19 cellular contexts compared by ENCODE assay signal in the genomic region with DNA sequence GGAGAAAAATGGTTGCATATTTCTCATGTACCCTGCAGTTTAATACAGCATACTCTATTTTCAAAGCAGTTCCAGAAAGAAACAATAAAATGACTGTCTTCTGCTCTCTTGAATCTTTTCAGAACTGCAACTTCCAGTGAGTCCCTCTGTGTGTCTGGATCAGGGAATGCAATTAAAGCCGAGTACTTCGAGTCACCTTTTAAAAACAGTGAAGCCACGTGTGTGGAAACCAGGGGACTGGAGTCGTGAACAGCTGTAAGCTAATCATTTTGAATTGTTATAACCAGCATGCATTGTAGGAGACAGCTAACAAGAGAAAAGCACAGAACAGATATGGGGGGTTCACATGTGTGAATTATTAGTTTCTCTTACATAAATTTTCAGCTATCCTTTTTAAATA.
"Had no signal": no experiment of that assay in that cellular context is flagged by ENCODE, and none has a peak within 500 bp of the region (broad histone marks: within the 10 kb centered on the region; RNA-seq: fewer than 3 reads in every experiment).

No MANE protein-coding gene starts in this region.

- H3K9me3 ChIP-seq: transverse colon had no signal

- H3K79me2 ChIP-seq: hepatocyte had no signal

- H3K4me1 Mint-ChIP-seq: activated CD8-positive, alpha-beta memory T cell treated with anti-CD3 and anti-CD28 coated beads, Interleukin-2, amount 10 ng/mL, durations not matched to agents 7 days and 5 days; naive thymus-derived CD4-positive, alpha-beta T cell had no signal

- ATAC-seq: activated CD4-positive, CD25-positive, alpha-beta regulatory T cell treated with anti-CD3 and anti-CD28 coated beads, Interleukin-2, amount 50 U/mL, for 24 hours; activated CD8-positive, alpha-beta memory T cell treated with anti-CD3 and anti-CD28 coated beads, Interleukin-2, amount 10 ng/mL, durations not matched to agents 7 days and 5 days; effector memory CD8-positive, alpha-beta T cell; naive thymus-derived CD4-positive, alpha-beta T cell; sciatic nerve had no signal

- H3K36me3 Mint-ChIP-seq: activated CD8-positive, alpha-beta memory T cell treated with anti-CD3 and anti-CD28 coated beads, Interleukin-2, amount 10 ng/mL, durations not matched to agents 7 days and 5 days; activated naive CD8-positive, alpha-beta T cell; brain; naive thymus-derived CD4-positive, alpha-beta T cell had no signal

- H3K9me3 Mint-ChIP-seq: activated T-cell treated with anti-CD3 and anti-CD28 coated beads, Interleukin-2, amount 50 U/mL, for 24 hours; brain; dendritic cell treated with granulocyte-macrophage colony-stimulating factor and Interleukin-4, amounts not matched to agents 40 ng/mL and 50 ng/mL, for 4 days; effector memory CD8-positive, alpha-beta T cell; naive thymus-derived CD4-positive, alpha-beta T cell; T-helper 2 cell treated with Interferon-gamma antibody and Interleukin-4, amounts not matched to agents 5 μg/mL and 100 μg/mL, for 36 hours had no signal

- H3K27ac Mint-ChIP-seq: activated CD8-positive, alpha-beta memory T cell treated with anti-CD3 and anti-CD28 coated beads, Interleukin-2, amount 10 ng/mL, durations not matched to agents 7 days and 5 days; activated naive CD8-positive, alpha-beta T cell; activated T-cell treated with anti-CD3 and anti-CD28 coated beads, Interleukin-2, amount 50 U/mL, for 24 hours; brain; dendritic cell treated with granulocyte-macrophage colony-stimulating factor and Interleukin-4, amounts not matched to agents 40 ng/mL and 50 ng/mL, for 4 days; effector memory CD8-positive, alpha-beta T cell; naive thymus-derived CD4-positive, alpha-beta T cell; T-helper 2 cell treated with Interferon-gamma antibody and Interleukin-4, amounts not matched to agents 5 μg/mL and 100 μg/mL, for 36 hours had no signal

- H3K4me3 Mint-ChIP-seq: activated CD8-positive, alpha-beta memory T cell treated with anti-CD3 and anti-CD28 coated beads, Interleukin-2, amount 10 ng/mL, durations not matched to agents 7 days and 5 days; activated naive CD8-positive, alpha-beta T cell; activated T-cell treated with anti-CD3 and anti-CD28 coated beads, Interleukin-2, amount 50 U/mL, for 24 hours; brain; dendritic cell treated with granulocyte-macrophage colony-stimulating factor and Interleukin-4, amounts not matched to agents 40 ng/mL and 50 ng/mL, for 4 days; effector memory CD8-positive, alpha-beta T cell; naive thymus-derived CD4-positive, alpha-beta T cell; T-helper 2 cell treated with Interferon-gamma antibody and Interleukin-4, amounts not matched to agents 5 μg/mL and 100 μg/mL, for 36 hours had no signal

- H3K27me3 Mint-ChIP-seq: activated naive CD8-positive, alpha-beta T cell; activated T-cell treated with anti-CD3 and anti-CD28 coated beads, Interleukin-2, amount 50 U/mL, for 24 hours; dendritic cell treated with granulocyte-macrophage colony-stimulating factor and Interleukin-4, amounts not matched to agents 40 ng/mL and 50 ng/mL, for 4 days had no signal

- H3K4me2 ChIP-seq: hepatocyte had no signal

- DNase-seq: activated CD4-positive, alpha-beta T cell treated with anti-CD3 and anti-CD28 coated beads, Interleukin-2, amount 50 U/mL, for 48 hours; activated CD8-positive, alpha-beta memory T cell treated with anti-CD3 and anti-CD28 coated beads, Interleukin-2, amount 10 ng/mL, durations not matched to agents 7 days and 5 days; activated effector memory CD4-positive, alpha-beta T cell treated with anti-CD3 and anti-CD28 coated beads, Interleukin-2, amount 50 U/mL, for 16 hours; activated T-cell treated with anti-CD3 and anti-CD28 coated beads, Interleukin-2, amount 50 U/mL, for 24 hours; amygdala; effector memory CD8-positive, alpha-beta T cell; kidney; midbrain; naive thymus-derived CD4-positive, alpha-beta T cell; stimulated activated naive CD4-positive, alpha-beta T cell; substantia nigra; transverse colon had no signal

- H3K4me1 ChIP-seq: transverse colon had no signal

- H3K36me3 ChIP-seq: transverse colon had no signal

- H3K4me3 ChIP-seq: hepatocyte, transverse colon had no signal

- H3K27me3 ChIP-seq: hepatocyte, transverse colon had no signal

- H3K27ac ChIP-seq: hepatocyte, transverse colon had no signal

- H2AFZ ChIP-seq: hepatocyte had no signal
